12 cellular contexts compared by ENCODE assay signal in genomic region chr1:167428418-167428817, GRCh38.
A peak's percentile ranks its signal among the peaks of the same experiment; 100 is the strongest.
DNase-seq lines count a peak whose midpoint lies in the region; ATAC-seq, FAIRE-seq and TF ChIP-seq lines count a peak whose summit lies in the region.
"Had no signal": no experiment of that assay in that cellular context is flagged by ENCODE, and none has a peak within 500 bp of the region (broad histone marks: within the 10 kb centered on the region; RNA-seq: fewer than 3 reads in every experiment).

No MANE protein-coding gene starts in this region.

- peak; percentile 63 to 65 for ATAC-seq in natural killer cell treated with Interleukin-12 subunit alpha and Interleukin-12 subunit beta and Interleukin-15 and Interleukin-18, amount 100 ng/mL, for 72 hours
- no peak for ATAC-seq in GM19035 (IDR thresholded peaks at IDR 0.05; ENCODE audit: unreplicated experiment)
- ATAC-seq: HCT116 had no signal

- H3K36me3 Mint-ChIP-seq in natural killer cell treated with Interleukin-12 subunit alpha and Interleukin-12 subunit beta and Interleukin-15 and Interleukin-18, amount 100 ng/mL, for 72 hours, result peaks cover 8% of the 10 kb centered on the region
- H3K36me3 Mint-ChIP-seq: mesothelial cell of epicardium had no signal

- peak overlapping the region; percentile 88 for H3K4me3 Mint-ChIP-seq in natural killer cell treated with Interleukin-12 subunit alpha and Interleukin-12 subunit beta and Interleukin-15 and Interleukin-18, amount 100 ng/mL, for 72 hours
- H3K4me3 Mint-ChIP-seq: mesothelial cell of epicardium had no signal

- peak overlapping the region; percentile 98 to 99 for H3K27ac Mint-ChIP-seq in natural killer cell treated with Interleukin-12 subunit alpha and Interleukin-12 subunit beta and Interleukin-15 and Interleukin-18, amount 100 ng/mL, for 72 hours
- H3K27ac Mint-ChIP-seq: mesothelial cell of epicardium, progenitor cell of endocrine pancreas had no signal

- peaks cover 59 to 62% of the 10 kb centered on the region in 2 donors for H3K4me1 Mint-ChIP-seq in natural killer cell treated with Interleukin-12 subunit alpha and Interleukin-12 subunit beta and Interleukin-15 and Interleukin-18, amount 100 ng/mL, for 72 hours (ENCODE audit: low read depth in 2 of 2)

- H3K9me3 Mint-ChIP-seq in natural killer cell treated with Interleukin-12 subunit alpha and Interleukin-12 subunit beta and Interleukin-15 and Interleukin-18, amount 100 ng/mL, for 72 hours, result no peaks in the 10 kb centered on the region
- H3K9me3 Mint-ChIP-seq: mesothelial cell of epicardium had no signal

- no peaks in the 10 kb centered on the region; the same call in 1 of the 2 replicates for H3K36me3 ChIP-seq in MG63
- no peaks in the 10 kb centered on the region for H3K36me3 ChIP-seq in bronchial epithelial cell (ENCODE audit: control insufficient read depth, insufficient read depth, low read length)

- H3K4me3 ChIP-seq in MG63 (no peak overlapping the region), bronchial epithelial cell (ENCODE audit: low read depth, low read length) (no peak overlapping the region)
- H3K4me3 ChIP-seq: SK-N-MC had no signal

- H3K27me3 Mint-ChIP-seq in natural killer cell treated with Interleukin-12 subunit alpha and Interleukin-12 subunit beta and Interleukin-15 and Interleukin-18, amount 100 ng/mL, for 72 hours, result no peaks in the 10 kb centered on the region
- H3K27me3 Mint-ChIP-seq: progenitor cell of endocrine pancreas had no signal

- H3K27me3 ChIP-seq in MG63 (no peaks in the 10 kb centered on the region), bronchial epithelial cell (ENCODE audit: control insufficient read depth, insufficient read depth, low read length) (no peaks in the 10 kb centered on the region)

- H3K9me3 ChIP-seq in MG63, result no peaks in the 10 kb centered on the region

- TF ChIP-seq CTCF in D721Med (IDR thresholded peaks at IDR 0.05; ENCODE audit: insufficient read depth, missing control alignments) (no peak), bronchial epithelial cell (IDR thresholded peaks at IDR 0.05; ENCODE audit: insufficient read depth, low read length, severe bottlenecking) (no peak)

- FAIRE-seq in D721Med (lab: Jason Lieb, UNC) (peak; percentile 64), bronchial epithelial cell (lab: Jason Lieb, UNC) (no peak)

- no peak for DNase-seq in D721Med (ENCODE audit: insufficient read length, low spot score)
- peak; percentile 23 for DNase-seq in MG63
- peak; percentile 28 for DNase-seq in bronchial epithelial cell (ENCODE audit: low read depth)
- peak; percentile 69 for DNase-seq in natural killer cell treated with Interleukin-12 subunit alpha and Interleukin-12 subunit beta and Interleukin-15 and Interleukin-18, amount 100 ng/mL, for 72 hours (ENCODE audit: low spot score)
- DNase-seq in stimulated activated naive CD4-positive, alpha-beta T cell (lab: John Stamatoyannopoulos, UW), result no peak
- no peak for DNase-seq in cerebellar nuclear complex (lab: John Stamatoyannopoulos, UW)
- DNase-seq: NCI-H1436 had no signal

Comparison
In these comparisons a context has a peak if more than half of its experiments do, and no peak if none do; other contexts are left out.
1. DNase-seq: peak in MG63 (single experiment), bronchial epithelial cell (single experiment) and natural killer cell treated with Interleukin-12 subunit alpha and Interleukin-12 subunit beta and Interleukin-15 and Interleukin-18, amount 100 ng/mL, for 72 hours (single experiment); none in D721Med (single experiment), stimulated activated naive CD4-positive, alpha-beta T cell (0 of 6) and cerebellar nuclear complex (0 of 2).